In genomic region chr9:135012166-135012565, GRCh38 we compare ENCODE assay signal across 9 cellular contexts.
"Had no signal": no experiment of that assay in that cellular context is flagged by ENCODE, and none has a peak within 500 bp of the region (broad histone marks: within the 10 kb centered on the region; RNA-seq: fewer than 3 reads in every experiment).

No MANE protein-coding gene starts in this region.

- FAIRE-seq: HTR-8/SVneo, K562 had no signal

- ATAC-seq: K562 had no signal

- H3K27ac ChIP-seq: GM23248 had no signal

- H3K4me3 ChIP-seq: GM23248, K562 had no signal

- H3K9ac ChIP-seq: GM23248 had no signal

- DNase-seq: GM23248, GOT3, H9, HCEC 1CT, HFFc6, IMR-90, KG1 had no signal
